ENCODE assay signal across 37 cellular contexts in genomic region chr3:151452346-151452745, GRCh38. TPM values are rescaled to one million over a fixed set of nuclear protein-coding genes. Genes with fewer than 3 reads are reported as not detected.
"Had no signal": no experiment of that assay in that cellular context is flagged by ENCODE, and none has a peak within 500 bp of the region (broad histone marks: within the 10 kb centered on the region; RNA-seq: fewer than 3 reads in every experiment).

No MANE protein-coding gene starts in this region.

- H3K27ac Mint-ChIP-seq: activated naive CD4-positive, alpha-beta T cell treated with anti-CD3 and anti-CD28 coated beads for 36 hours; activated naive CD4-positive, alpha-beta T cell treated with anti-CD3 and anti-CD28 coated beads, Interleukin-2, amount 10 ng/mL, durations not matched to agents 7 days and 5 days; activated naive CD4-positive, alpha-beta T cell treated with anti-CD3 and anti-CD28 coated beads, Interleukin-2, amount 50 U/mL, for 24 hours; activated naive CD8-positive, alpha-beta T cell; activated naive CD8-positive, alpha-beta T cell treated with anti-CD3 and anti-CD28 coated beads for 36 hours; activated naive CD8-positive, alpha-beta T cell treated with anti-CD3 and anti-CD28 coated beads, Interleukin-2, amount 10 ng/mL, durations not matched to agents 7 days and 5 days; activated naive CD8-positive, alpha-beta T cell treated with anti-CD3 and anti-CD28 coated beads, Interleukin-2, amount 50 U/mL, for 24 hours; activated T-cell treated with anti-CD3 and anti-CD28 coated beads, Interleukin-2, amount 50 U/mL, for 24 hours; activated T-cell treated with anti-CD3 and anti-CD28 coated beads, Interleukin-2, amount 50 U/mL, for 72 hours; activated T-helper 1 cell treated with anti-CD3 and anti-CD28 coated beads, Interleukin-12 subunit alpha, Interleukin-12 subunit beta, Interleukin-2, Interleukin-4 antibody, amounts not matched to agents 30 ng/mL and 10 ng/mL and 1 ng/mL, durations not matched to agents 14 hours and 24 hours and 36 hours; activated T-helper 17 cell treated with anti-CD3 and anti-CD28 coated beads, Interleukin-2, amount 50 U/mL, for 72 hours; activated T-helper 2 cell treated with anti-CD3 and anti-CD28 coated beads, Interferon-gamma antibody, Interleukin-2, Interleukin-4, amounts not matched to agents 10 μg/mL and 5 μg/mL and 100 μg/mL, durations not matched to agents 14 hours and 24 hours and 36 hours; brain had no signal

- H3K9me3 ChIP-seq: adrenal gland, ascending aorta, body of pancreas, breast epithelium had no signal

- H3K9me3 Mint-ChIP-seq: activated naive CD4-positive, alpha-beta T cell treated with anti-CD3 and anti-CD28 coated beads for 36 hours; activated naive CD4-positive, alpha-beta T cell treated with anti-CD3 and anti-CD28 coated beads, Interleukin-2, amount 10 ng/mL, durations not matched to agents 7 days and 5 days; activated naive CD4-positive, alpha-beta T cell treated with anti-CD3 and anti-CD28 coated beads, Interleukin-2, amount 50 U/mL, for 24 hours; activated naive CD4-positive, alpha-beta T cell treated with anti-CD3 and anti-CD28 coated beads, Interleukin-2, amount 50 U/mL, for 72 hours; activated naive CD8-positive, alpha-beta T cell treated with anti-CD3 and anti-CD28 coated beads for 36 hours; activated naive CD8-positive, alpha-beta T cell treated with anti-CD3 and anti-CD28 coated beads, Interleukin-2, amount 10 ng/mL, durations not matched to agents 7 days and 5 days; activated naive CD8-positive, alpha-beta T cell treated with anti-CD3 and anti-CD28 coated beads, Interleukin-2, amount 50 U/mL, for 24 hours; activated T-cell treated with anti-CD3 and anti-CD28 coated beads, Interleukin-2, amount 50 U/mL, for 24 hours; activated T-cell treated with anti-CD3 and anti-CD28 coated beads, Interleukin-2, amount 50 U/mL, for 4 hours; activated T-cell treated with anti-CD3 and anti-CD28 coated beads, Interleukin-2, amount 50 U/mL, for 72 hours; activated T-helper 1 cell treated with anti-CD3 and anti-CD28 coated beads, Interleukin-12 subunit alpha, Interleukin-12 subunit beta, Interleukin-2, Interleukin-4 antibody, amounts not matched to agents 30 ng/mL and 10 ng/mL and 1 ng/mL, durations not matched to agents 14 hours and 24 hours and 36 hours; activated T-helper 17 cell treated with anti-CD3 and anti-CD28 coated beads, Interleukin-2, amount 50 U/mL, for 72 hours; activated T-helper 2 cell treated with anti-CD3 and anti-CD28 coated beads, Interferon-gamma antibody, Interleukin-2, Interleukin-4, amounts not matched to agents 10 μg/mL and 5 μg/mL and 100 μg/mL, durations not matched to agents 14 hours and 24 hours and 36 hours; brain; central memory CD8-positive, alpha-beta T cell had no signal

- ATAC-seq: activated naive CD4-positive, alpha-beta T cell treated with anti-CD3 and anti-CD28 coated beads, Interleukin-2, amount 50 U/mL, for 72 hours; activated naive CD8-positive, alpha-beta T cell treated with anti-CD3 and anti-CD28 coated beads, Interleukin-2, amount 50 U/mL, for 24 hours; activated T-cell treated with anti-CD3 and anti-CD28 coated beads, Interleukin-2, amount 50 U/mL, for 4 hours; activated T-cell treated with anti-CD3 and anti-CD28 coated beads, Interleukin-2, amount 50 U/mL, for 72 hours; activated T-helper 17 cell treated with anti-CD3 and anti-CD28 coated beads, Interleukin-2, amount 50 U/mL, for 72 hours; body of pancreas had no signal

- H3K4me1 Mint-ChIP-seq: activated naive CD4-positive, alpha-beta T cell treated with anti-CD3 and anti-CD28 coated beads, Interleukin-2, amount 10 ng/mL, durations not matched to agents 7 days and 5 days; activated naive CD4-positive, alpha-beta T cell treated with anti-CD3 and anti-CD28 coated beads, Interleukin-2, amount 50 U/mL, for 24 hours; activated naive CD8-positive, alpha-beta T cell treated with anti-CD3 and anti-CD28 coated beads for 36 hours; activated naive CD8-positive, alpha-beta T cell treated with anti-CD3 and anti-CD28 coated beads, Interleukin-2, amount 10 ng/mL, durations not matched to agents 7 days and 5 days; activated naive CD8-positive, alpha-beta T cell treated with anti-CD3 and anti-CD28 coated beads, Interleukin-2, amount 50 U/mL, for 24 hours; brain; central memory CD8-positive, alpha-beta T cell had no signal

- H3K4me1 ChIP-seq: adrenal gland, ascending aorta, body of pancreas, breast epithelium had no signal

- H3K27me3 ChIP-seq: adrenal gland, ascending aorta, body of pancreas, brain microvascular endothelial cell, breast epithelium, cardiac muscle cell had no signal

- H3K4me3 ChIP-seq: adrenal gland, ascending aorta, body of pancreas, breast epithelium, cardiac muscle cell had no signal

- H3K4me3 Mint-ChIP-seq: activated naive CD4-positive, alpha-beta T cell treated with anti-CD3 and anti-CD28 coated beads for 36 hours; activated naive CD4-positive, alpha-beta T cell treated with anti-CD3 and anti-CD28 coated beads, Interleukin-2, amount 10 ng/mL, durations not matched to agents 7 days and 5 days; activated naive CD4-positive, alpha-beta T cell treated with anti-CD3 and anti-CD28 coated beads, Interleukin-2, amount 50 U/mL, for 24 hours; activated naive CD8-positive, alpha-beta T cell; activated naive CD8-positive, alpha-beta T cell treated with anti-CD3 and anti-CD28 coated beads for 36 hours; activated naive CD8-positive, alpha-beta T cell treated with anti-CD3 and anti-CD28 coated beads, Interleukin-2, amount 10 ng/mL, durations not matched to agents 7 days and 5 days; activated naive CD8-positive, alpha-beta T cell treated with anti-CD3 and anti-CD28 coated beads, Interleukin-2, amount 50 U/mL, for 24 hours; activated T-cell treated with anti-CD3 and anti-CD28 coated beads, Interleukin-2, amount 50 U/mL, for 24 hours; activated T-cell treated with anti-CD3 and anti-CD28 coated beads, Interleukin-2, amount 50 U/mL, for 4 hours; activated T-cell treated with anti-CD3 and anti-CD28 coated beads, Interleukin-2, amount 50 U/mL, for 72 hours; activated T-helper 1 cell treated with anti-CD3 and anti-CD28 coated beads, Interleukin-12 subunit alpha, Interleukin-12 subunit beta, Interleukin-2, Interleukin-4 antibody, amounts not matched to agents 30 ng/mL and 10 ng/mL and 1 ng/mL, durations not matched to agents 14 hours and 24 hours and 36 hours; activated T-helper 17 cell treated with anti-CD3 and anti-CD28 coated beads, Interleukin-2, amount 50 U/mL, for 72 hours; brain; central memory CD8-positive, alpha-beta T cell had no signal

- H3K36me3 ChIP-seq: adrenal gland, ascending aorta, brain microvascular endothelial cell, breast epithelium, cardiac muscle cell had no signal

- H3K36me3 Mint-ChIP-seq: activated naive CD4-positive, alpha-beta T cell treated with anti-CD3 and anti-CD28 coated beads, Interleukin-2, amount 10 ng/mL, durations not matched to agents 7 days and 5 days; activated naive CD4-positive, alpha-beta T cell treated with anti-CD3 and anti-CD28 coated beads, Interleukin-2, amount 50 U/mL, for 24 hours; activated naive CD4-positive, alpha-beta T cell treated with anti-CD3 and anti-CD28 coated beads, Interleukin-2, amount 50 U/mL, for 72 hours; activated naive CD8-positive, alpha-beta T cell; activated naive CD8-positive, alpha-beta T cell treated with anti-CD3 and anti-CD28 coated beads for 36 hours; activated naive CD8-positive, alpha-beta T cell treated with anti-CD3 and anti-CD28 coated beads, Interleukin-2, amount 10 ng/mL, durations not matched to agents 7 days and 5 days; brain had no signal

- H3K27me3 Mint-ChIP-seq: activated naive CD8-positive, alpha-beta T cell treated with anti-CD3 and anti-CD28 coated beads for 36 hours; activated naive CD8-positive, alpha-beta T cell treated with anti-CD3 and anti-CD28 coated beads, Interleukin-2, amount 50 U/mL, for 24 hours; brain had no signal

- DNase-seq: activated effector memory CD4-positive, alpha-beta T cell treated with anti-CD3 and anti-CD28 coated beads, Interleukin-2, amount 50 U/mL, for 16 hours; activated effector memory CD4-positive, alpha-beta T cell treated with Interleukin-2 at 50 U/mL for 16 hours; activated gamma-delta T cell; activated gamma-delta T cell treated with Interleukin-2 at 50 U/mL for 16 hours; activated naive CD4-positive, alpha-beta T cell; activated naive CD4-positive, alpha-beta T cell treated with anti-CD3 and anti-CD28 coated beads for 36 hours; activated naive CD4-positive, alpha-beta T cell treated with anti-CD3 and anti-CD28 coated beads, Interleukin-2, amount 10 ng/mL, durations not matched to agents 7 days and 5 days; activated naive CD4-positive, alpha-beta T cell treated with anti-CD3 and anti-CD28 coated beads, Interleukin-2, amount 50 U/mL, for 16 hours; activated naive CD4-positive, alpha-beta T cell treated with Interleukin-2 at 50 U/mL for 16 hours; activated naive CD8-positive, alpha-beta T cell treated with anti-CD3 and anti-CD28 coated beads for 36 hours; activated naive CD8-positive, alpha-beta T cell treated with anti-CD3 and anti-CD28 coated beads, Interleukin-2, amount 10 ng/mL, durations not matched to agents 7 days and 5 days; activated naive CD8-positive, alpha-beta T cell treated with anti-CD3 and anti-CD28 coated beads, Interleukin-2, amount 50 U/mL, for 24 hours; activated T-cell treated with anti-CD3 and anti-CD28 coated beads, Interleukin-2, amount 50 U/mL, for 24 hours; activated T-cell treated with anti-CD3 and anti-CD28 coated beads, Interleukin-2, amount 50 U/mL, for 4 hours; activated T-cell treated with anti-CD3 and anti-CD28 coated beads, Interleukin-2, amount 50 U/mL, for 48 hours; activated T-cell treated with anti-CD3 and anti-CD28 coated beads, Interleukin-2, amount 50 U/mL, for 72 hours; adrenal gland; amniotic stem cell; amygdala; anterior cingulate cortex; aorta; body of pancreas; brain microvascular endothelial cell; caudate nucleus; central memory CD4-positive, alpha-beta T cell; cerebellar nuclear complex had no signal

RNA-seq across cellular contexts. Expression of gene IGSF10, which starts 8.5 kb away (rescaled TPM):
- total RNA-seq: activated naive CD4-positive, alpha-beta T cell treated with anti-CD3 and anti-CD28 coated beads for 36 hours; activated naive CD4-positive, alpha-beta T cell treated with anti-CD3 and anti-CD28 coated beads, Interleukin-2, amount 50 U/mL, for 72 hours; activated naive CD8-positive, alpha-beta T cell treated with anti-CD3 and anti-CD28 coated beads for 36 hours; activated naive CD8-positive, alpha-beta T cell treated with anti-CD3 and anti-CD28 coated beads, Interleukin-2, amount 10 ng/mL, durations not matched to agents 7 days and 5 days; activated T-cell treated with anti-CD3 and anti-CD28 coated beads, Interleukin-2, amount 50 U/mL, for 72 hours; activated T-helper 1 cell treated with anti-CD3 and anti-CD28 coated beads, Interleukin-12 subunit alpha, Interleukin-12 subunit beta, Interleukin-2, Interleukin-4 antibody, amounts not matched to agents 30 ng/mL and 10 ng/mL and 1 ng/mL, durations not matched to agents 14 hours and 24 hours and 36 hours; activated T-helper 2 cell treated with anti-CD3 and anti-CD28 coated beads, Interferon-gamma antibody, Interleukin-2, Interleukin-4, amounts not matched to agents 10 μg/mL and 5 μg/mL and 100 μg/mL, durations not matched to agents 14 hours and 24 hours and 36 hours had no signal
